ENCODE assay signal across 8 cellular contexts in genomic region chr7:95596183-95597135, GRCh38. TPM values are rescaled to one million over a fixed set of nuclear protein-coding genes. Genes with fewer than 3 reads are reported as not detected.
A peak's percentile ranks its signal among the peaks of the same experiment; 100 is the strongest.
DNase-seq lines count a peak whose midpoint lies in the region; ATAC-seq and TF ChIP-seq lines count a peak whose summit lies in the region.

TSS of gene PDK4 (minus strand) at chr7:95596516. CDS start at chr7:95596293, 223 bp downstream.

- H3K4me1 ChIP-seq in Caco-2, result no peaks in the 10 kb centered on the region

- H3K4me3 ChIP-seq in Caco-2 (ENCODE audit: low read depth, low read length), result peak within 1 kb of the TSS; percentile 52
- H3K4me3 ChIP-seq in astrocyte of the cerebellum (ENCODE audit: low read depth, low read length), result peak within 1 kb of the TSS; percentile 58

- no peaks in the 10 kb centered on the region; the same call in 1 of the 2 replicates for H3K27me3 ChIP-seq in Caco-2 (replicated peaks; ENCODE audit: control insufficient read depth, insufficient read depth, low read length)

- POLR2A ChIA-PET in Caco-2 (lab: Charles Lee), result no interaction called here

- H3K9me3 Mint-ChIP-seq in Caco-2 (ENCODE audit: unreplicated experiment) (no peaks in the 10 kb centered on the region), IgD-negative memory B cell (no peaks in the 10 kb centered on the region)

- ATAC-seq in left ventricle myocardium superior, result peak; percentile 89
- peak; percentile 93 for ATAC-seq in omental fat pad (ENCODE audit: low FRiP score)

- H3K27me3 Mint-ChIP-seq in Caco-2 (ENCODE audit: insufficient read depth, unreplicated experiment) (peaks cover 17% of the 10 kb centered on the region), IgD-negative memory B cell (peaks cover 12% of the 10 kb centered on the region)

- no peaks in the 10 kb centered on the region for H3K36me3 ChIP-seq in Caco-2 (ENCODE audit: control insufficient read depth, insufficient read depth, low read length)

- DNase-seq in Caco-2 (peak; percentile 47), astrocyte of the cerebellum (ENCODE audit: low read depth) (no peak), left ventricle myocardium superior (peak; percentile 97), omental fat pad (ENCODE audit: low spot score) (peak; percentile 93), NCI-H128 (lab: John Stamatoyannopoulos, UW; ENCODE audit: unreplicated experiment) (no peak), COLO829 (ENCODE audit: low spot score) (no peak)
- no peak for DNase-seq in activated CD4-positive, alpha-beta T cell treated with anti-CD3 and anti-CD28 coated beads, Interleukin-2, amount 50 U/mL, for 4 hours

- peak within 1 kb of the TSS; percentile 78 for H3K4me3 Mint-ChIP-seq in Caco-2 (ENCODE audit: unreplicated experiment)
- peak within 1 kb of the TSS; percentile 79 to 93 (median 87) for H3K4me3 Mint-ChIP-seq in IgD-negative memory B cell

- peaks cover 6% of the 10 kb centered on the region for H3K4me1 Mint-ChIP-seq in Caco-2 (ENCODE audit: low read depth, unreplicated experiment)
- H3K4me1 Mint-ChIP-seq in IgD-negative memory B cell, result peaks cover 7 to 22% (median 11%) of the 10 kb centered on the region in 3 donors

- in situ Hi-C loops in astrocyte of the cerebellum (cut with HindIII; ENCODE audit: low sequenced_read_pairs), result no loop called here

- H3K36me3 Mint-ChIP-seq in Caco-2 (ENCODE audit: insufficient read depth, unreplicated experiment) (no peaks in the 10 kb centered on the region), IgD-negative memory B cell (peaks cover 3% of the 10 kb centered on the region)

- intact Hi-C loops in Caco-2 (cut with micrococcal nuclease; ENCODE audit: unreplicated experiment) (no loop called here), left ventricle myocardium superior (cut with micrococcal nuclease) (loop anchor here (5.0 kb wide), 2 partner anchors 49 to 86 kb away; no protein-coding TSS in a partner anchor)

- H3K9me3 ChIP-seq in Caco-2, result no peaks in the 10 kb centered on the region

- no TSS peak for BruUV-seq in Caco-2 (replicated peaks; lab: Mats Ljungman, UMichigan)

- no peak within 1 kb of the TSS for H3K27ac Mint-ChIP-seq in Caco-2 (ENCODE audit: unreplicated experiment)
- H3K27ac Mint-ChIP-seq in IgD-negative memory B cell, result peak within 1 kb of the TSS in 1 of 3 donors; percentile 83

- CTCF ChIA-PET in Caco-2 (lab: Charles Lee), result no interaction called here

- TF ChIP-seq CTCF in Caco-2 (IDR thresholded peaks at IDR 0.05; ENCODE audit: insufficient read depth in 1 of 2, low read depth in 1 of 2, low read length in 1 of 2, severe bottlenecking in 1 of 2, unreplicated experiment in 1 of 2), result no peak
- TF ChIP-seq CTCF in astrocyte of the cerebellum (IDR thresholded peaks at IDR 0.05; ENCODE audit: low read depth, low read length, missing control alignments), result no peak
- no peak for TF ChIP-seq CTCF in omental fat pad (IDR thresholded peaks at IDR 0.05)

RNA-seq across cellular contexts. Expression of gene PDK4, which starts in this region (rescaled TPM):
- total RNA-seq in Caco-2 (2022) (0.12 and 0.20 TPM in 2 replicates), left ventricle myocardium superior (289 TPM), omental fat pad (100 to 1,000 TPM; 511 to 996 (median 618) TPM)
- not detected for polyA plus RNA-seq in IgD-negative memory B cell

Comparison
In these comparisons a context has a peak if more than half of its experiments do, and no peak if none do; other contexts are left out.
1. RNA of gene PDK4 (total RNA-seq): 511 to 996 TPM in omental fat pad and 289 TPM in left ventricle myocardium superior (single experiment); 0.12 to 0.20 TPM in Caco-2; every median in the first group is over 100 times any median in the second.
2. Peak in DNase-seq and H3K4me3 ChIP-seq in Caco-2; RNA of the gene not detected or under 1 TPM.
3. DNase-seq: peak in left ventricle myocardium superior (single experiment) and omental fat pad (single experiment); none in astrocyte of the cerebellum (single experiment), NCI-H128 (single experiment), COLO829 (single experiment) and activated CD4-positive, alpha-beta T cell treated with anti-CD3 and anti-CD28 coated beads, Interleukin-2, amount 50 U/mL, for 4 hours (0 of 2).